Comparison of ENCODE assay signal across 15 cellular contexts in genomic region chr5:164860896-164861295, GRCh38.
DNase-seq lines count a peak whose midpoint lies in the region; ATAC-seq, FAIRE-seq and TF ChIP-seq lines count a peak whose summit lies in the region.
"Had no signal": no experiment of that assay in that cellular context is flagged by ENCODE, and none has a peak within 500 bp of the region (broad histone marks: within the 10 kb centered on the region; RNA-seq: fewer than 3 reads in every experiment).

No MANE protein-coding gene starts in this region.

- TF ChIP-seq POLR2A in H1 (IDR thresholded peaks at IDR 0.05; ENCODE audit: control extremely low read depth in 1 of 2, low read depth in 2 of 2, low read length in 2 of 2): no peak

- no peaks in the 10 kb centered on the region for H3K23me2 ChIP-seq in H1 (ENCODE audit: low read depth, low read length)

- no peak overlapping the region for H2BK20ac ChIP-seq in H1 (ENCODE audit: low read length)

- H3K79me1 ChIP-seq in H1 (ENCODE audit: low read depth, low read length): no peaks in the 10 kb centered on the region

- CTCF ChIA-PET in H1 (lab: Charles Lee; ENCODE audit: partially characterized antibody): interaction anchor here (1.2 kb wide), 1 partner anchor 12 kb away, joined by 3 read pairs; no protein-coding TSS in a partner anchor

- H4K5ac ChIP-seq in H1 (ENCODE audit: insufficient read length, low read depth, low read length): no peak overlapping the region

- POLR2A ChIA-PET in H1 (lab: Charles Lee; ENCODE audit: partially characterized antibody): no interaction called here

- no peak overlapping the region for H4K91ac ChIP-seq in H1 (replicated peaks; ENCODE audit: insufficient read length, low read length)

- TF ChIP-seq EP300 in H1 (IDR thresholded peaks at IDR 0.05; ENCODE audit: borderline replicate concordance in 1 of 2, low read depth in 2 of 2, low read length in 2 of 2): no peak

- no peak overlapping the region for H2BK15ac ChIP-seq in H1 (ENCODE audit: low read length)

- H3K79me2 ChIP-seq in H1 (ENCODE audit: control insufficient read depth in 1 of 2, insufficient read depth in 2 of 2, low read length in 2 of 2): no peaks in the 10 kb centered on the region

- ATAC-seq in GM18511 (IDR thresholded peaks at IDR 0.05; ENCODE audit: unreplicated experiment): no peak
- ATAC-seq: GM12878, HCT116 had no signal

- no peak overlapping the region for H3K4me2 ChIP-seq in H1 (ENCODE audit: insufficient read depth in 1 of 2, low read depth in 2 of 2, low read length in 2 of 2)

- peak overlapping the region; percentile 18; the same call in 1 of the 2 replicates for H3K27ac ChIP-seq in HUES6 (ENCODE audit: low read depth, low read length)
- H3K27ac ChIP-seq in H1 (ENCODE audit: low read depth, low read length): no peak overlapping the region

- H3K56ac ChIP-seq in H1 (replicated peaks; ENCODE audit: insufficient read length, low read depth, low read length): no peak overlapping the region

- TF ChIP-seq RAD21 in H1 (IDR thresholded peaks at IDR 0.05 in 1 of 2, conservative IDR thresholded peaks at IDR 0.05 in 1 of 2; ENCODE audit: low read depth in 2 of 2, low read length in 2 of 2): no peak

- no peak overlapping the region for H2BK12ac ChIP-seq in H1 (ENCODE audit: low read depth, low read length)

- no peak overlapping the region for H2AK5ac ChIP-seq in H1 (ENCODE audit: low read depth, low read length)

- H3K18ac ChIP-seq in H1 (ENCODE audit: extremely low read depth, low read length): no peak overlapping the region

- H3K14ac ChIP-seq in H1 (ENCODE audit: insufficient read length): no peak overlapping the region

- H2BK5ac ChIP-seq in H1 (ENCODE audit: low read depth, low read length): no peak overlapping the region

- H2BK120ac ChIP-seq in H1 (replicated peaks; ENCODE audit: low read depth, low read length): no peak overlapping the region

- DNase-seq in D721Med (ENCODE audit: insufficient read length, low spot score): no peak
- DNase-seq in NCI-H524 treated with DMSO at 0.1 percent for 48 hours (lab: John Stamatoyannopoulos, UW): peak; percentile 94
- no peak for DNase-seq in H1 (ENCODE audit: low read depth in 1 of 2, low spot score in 2 of 2)
- DNase-seq in activated CD4-positive, alpha-beta T cell treated with anti-CD3 and anti-CD28 coated beads for 48 hours: no peak
- DNase-seq in GF-D8 (lab: John Stamatoyannopoulos, UW): no peak
- DNase-seq: ACHN; C1 segment of cervical spinal cord; CD4-positive, alpha-beta T cell; GOT3; KG1 had no signal

- H2AFZ ChIP-seq in H1 (ENCODE audit: low read length): peak overlapping the region; percentile 64; the same call in 1 of the 2 replicates

- no peaks in the 10 kb centered on the region for H3K36me3 ChIP-seq in HUES6 (ENCODE audit: control insufficient read depth, insufficient read depth, low read length)
- H3K36me3 ChIP-seq in H1 (ENCODE audit: control insufficient read depth in 2 of 4, insufficient read depth in 4 of 4, low read length in 3 of 4): no peaks in the 10 kb centered on the region

- no peak overlapping the region for H3K4ac ChIP-seq in H1 (replicated peaks; ENCODE audit: insufficient read length, low read depth, low read length)

- H4K20me1 ChIP-seq in H1 (replicated peaks in 1 of 2; ENCODE audit: control insufficient read depth in 1 of 2, insufficient read depth in 2 of 2, low read length in 2 of 2): no peaks in the 10 kb centered on the region

- H3K4me3 ChIP-seq in HUES6 (ENCODE audit: low read depth, low read length) (no peak overlapping the region), H1 (ENCODE audit: extremely low read depth in 1 of 4, insufficient read depth in 2 of 4, low read depth in 3 of 4, low read length in 4 of 4) (no peak overlapping the region)
- H3K4me3 ChIP-seq: GM12878 had no signal

- WGBS in H1 (ENCODE audit: extremely low coverage in 1 of 2, insufficient coverage in 1 of 2, insufficient read length in 1 of 2, insufficient replicate concordance in 2 of 2, low coverage in 1 of 2, low lambda C conversion rate in 2 of 2, missing lambda C conversion rate in 1 of 2), 2 experiments: 86% methylated on average over 2 of the region's 2 CpGs; no CpG with 5 or more reads in 1 of the 2 experiments

- H4K8ac ChIP-seq in H1 (ENCODE audit: extremely low read depth, insufficient read depth, low read length): no peak overlapping the region

- H3K9me3 ChIP-seq in HUES6 (ENCODE audit: control insufficient read depth, insufficient read depth, low read depth, low read length) (no peaks in the 10 kb centered on the region), H1 (ENCODE audit: insufficient read depth in 2 of 2, low read depth in 1 of 2, low read length in 1 of 2) (no peaks in the 10 kb centered on the region)

- H3K27me3 ChIP-seq in HUES6 (ENCODE audit: control insufficient read depth, insufficient read depth, low read length): no peaks in the 10 kb centered on the region
- no peaks in the 10 kb centered on the region for H3K27me3 ChIP-seq in H1 (replicated peaks in 1 of 4; ENCODE audit: control insufficient read depth in 3 of 4, extremely low read depth in 1 of 4, insufficient read depth in 3 of 4, low read length in 3 of 4)

- TF ChIP-seq CTCF in D721Med (IDR thresholded peaks at IDR 0.05; ENCODE audit: insufficient read depth, missing control alignments): no peak
- TF ChIP-seq CTCF in H1 (IDR thresholded peaks at IDR 0.05; ENCODE audit: control extremely low read depth in 1 of 3, insufficient read depth in 1 of 3, low read depth in 1 of 3, low read length in 3 of 3): no peak

- H3K4me1 ChIP-seq in HUES6 (ENCODE audit: control insufficient read depth, insufficient read depth, low read length) (peaks cover 8% of the 10 kb centered on the region), H1 (replicated peaks in 1 of 4; ENCODE audit: control insufficient read depth in 3 of 4, insufficient read depth in 4 of 4, low read length in 3 of 4) (no peaks in the 10 kb centered on the region; a peak in 1 of 7 replicates)

- H3K9ac ChIP-seq in HUES6 (ENCODE audit: low read length) (no peak overlapping the region), H1 (replicated peaks in 1 of 4; ENCODE audit: extremely low read depth in 1 of 4, low read depth in 3 of 4, low read length in 3 of 4) (no peak overlapping the region)

- FAIRE-seq in D721Med (lab: Jason Lieb, UNC) (peak; percentile 98), H1 (lab: Jason Lieb, UNC) (no peak)
- FAIRE-seq: GM12878, GM18507 had no signal

- no peak overlapping the region for H3K23ac ChIP-seq in H1 (ENCODE audit: insufficient read length)

TF ChIP-seq in H1, 55 proteins besides CTCF, POLR2A, EP300 and RAD21:
- TF ChIP-seq RNF2 (IDR thresholded peaks at IDR 0.05; ENCODE audit: borderline replicate concordance, low read depth, low read length, missing control alignments, poor library complexity, severe bottlenecking) (no peak), GABPA (IDR thresholded peaks at IDR 0.05; ENCODE audit: borderline replicate concordance, insufficient read depth, low read length) (no peak), SIX5 (IDR thresholded peaks at IDR 0.05; ENCODE audit: low read depth, low read length) (no peak), EGR1 (IDR thresholded peaks at IDR 0.05; ENCODE audit: borderline replicate concordance, low read depth, low read length) (no peak), SP1 (IDR thresholded peaks at IDR 0.05; ENCODE audit: low read depth, low read length) (no peak), CHD2 (IDR thresholded peaks at IDR 0.05; ENCODE audit: low read length) (no peak), KDM5A (IDR thresholded peaks at IDR 0.05; ENCODE audit: low read length) (no peak), PHF8 (conservative IDR thresholded peaks at IDR 0.05; ENCODE audit: low read depth, low read length) (no peak)
